11 cellular contexts compared by ENCODE assay signal in genomic region chr6:44051516-44051915, GRCh38.
DNase-seq lines count a peak whose midpoint lies in the region; ATAC-seq, FAIRE-seq and TF ChIP-seq lines count a peak whose summit lies in the region.
"Had no signal": no experiment of that assay in that cellular context is flagged by ENCODE, and none has a peak within 500 bp of the region (broad histone marks: within the 10 kb centered on the region; RNA-seq: fewer than 3 reads in every experiment).

No MANE protein-coding gene starts in this region.

- H2AFZ ChIP-seq in HepG2 (ENCODE audit: low read length): no peak overlapping the region
- H2AFZ ChIP-seq in endothelial cell of umbilical vein (ENCODE audit: low read depth, low read length): no peak overlapping the region

- 14% methylated on average over 3 of the region's 3 CpGs for WGBS in HepG2 (ENCODE audit: low lambda C conversion rate)
- no CpG with 5 or more reads among the region's 3 CpGs for WGBS in right lobe of liver (ENCODE audit: insufficient coverage, low coverage, low lambda C conversion rate, missing lambda C conversion rate)
- WGBS in aorta, 2 donors: 18 to 20% methylated on average over 3 of the region's 3 CpGs

- H3K4me2 ChIP-seq in HepG2 (ENCODE audit: low read depth, low read length) (no peak overlapping the region), endothelial cell of umbilical vein (ENCODE audit: insufficient read depth, low read length) (no peak overlapping the region)

- TF ChIP-seq RAD21 in HepG2 (CRISPR knock-in tag; IDR thresholded peaks at IDR 0.05): no peak

- no peak; the same call in 2 of the 3 replicates for ATAC-seq in HepG2
- ATAC-seq in right lobe of liver: no peak
- peak; percentile 61 for ATAC-seq in left lung
- ATAC-seq in aorta (ENCODE audit: low FRiP score): peak; percentile 66
- no peak for ATAC-seq in HG02981 (IDR thresholded peaks at IDR 0.05; ENCODE audit: unreplicated experiment)
- ATAC-seq: activated naive CD4-positive, alpha-beta T cell treated with anti-CD3 and anti-CD28 coated beads, Interleukin-2, amount 50 U/mL, for 72 hours had no signal

- H3K79me2 ChIP-seq in HepG2 (ENCODE audit: insufficient read depth, low read length) (no peaks in the 10 kb centered on the region), endothelial cell of umbilical vein (ENCODE audit: control insufficient read depth, insufficient read depth, low read length) (no peaks in the 10 kb centered on the region)

- POLR2A ChIA-PET in HepG2 (lab: Yijun Ruan, JAX): no interaction called here
- POLR2A ChIA-PET in endothelial cell of umbilical vein (lab: Charles Lee): no interaction called here

- dilution Hi-C loops in endothelial cell of umbilical vein (cut with MboI; ENCODE audit: extremely low pct_ligation_motif_present, low sequenced_read_pairs): no loop called here

- FAIRE-seq in HepG2 (lab: Jason Lieb, UNC) (no peak), endothelial cell of umbilical vein (lab: Jason Lieb, UNC) (peak; percentile 50)

- H3K9me3 ChIP-seq in HepG2 (ENCODE audit: low read length): no peaks in the 10 kb centered on the region
- no peaks in the 10 kb centered on the region for H3K9me3 ChIP-seq in right lobe of liver
- no peaks in the 10 kb centered on the region for H3K9me3 ChIP-seq in endothelial cell of umbilical vein (replicated peaks; ENCODE audit: control insufficient read depth, insufficient read depth, low read length)
- H3K9me3 ChIP-seq in left lung: no peaks in the 10 kb centered on the region
- no peaks in the 10 kb centered on the region for H3K9me3 ChIP-seq in aorta (ENCODE audit: control insufficient read depth, low read length)

- H3K4me3 ChIP-seq in HepG2 (replicated peaks in 1 of 3; ENCODE audit: insufficient read depth in 1 of 3, low read depth in 2 of 3, low read length in 3 of 3) (no peak overlapping the region), right lobe of liver (no peak overlapping the region), endothelial cell of umbilical vein (replicated peaks in 1 of 3; ENCODE audit: insufficient read depth in 1 of 3, low read depth in 1 of 3, low read length in 3 of 3) (no peak overlapping the region), left lung (no peak overlapping the region), aorta (ENCODE audit: low read length in 2 of 2) (no peak overlapping the region)

- CTCF ChIA-PET in HepG2 (lab: Yijun Ruan, JAX; ENCODE audit: low intra/inter-chr PET ratio, low total read pairs): no interaction called here
- CTCF ChIA-PET in endothelial cell of umbilical vein (lab: Charles Lee): interaction anchor here (2.1 to 2.3 kb wide), 2 partner anchors 8 to 23 kb away, joined by 7 to 11 read pairs; no protein-coding TSS in a partner anchor

- H3K36me3 ChIP-seq in HepG2 (replicated peaks in 1 of 2; ENCODE audit: control insufficient read depth in 1 of 2, insufficient read depth in 2 of 2, low read length in 2 of 2): no peaks in the 10 kb centered on the region
- no peaks in the 10 kb centered on the region for H3K36me3 ChIP-seq in right lobe of liver
- H3K36me3 ChIP-seq in endothelial cell of umbilical vein (ENCODE audit: control insufficient read depth in 2 of 2, extremely low read depth in 1 of 2, insufficient read depth in 2 of 2, low read length in 2 of 2): no peaks in the 10 kb centered on the region
- no peaks in the 10 kb centered on the region for H3K36me3 ChIP-seq in left lung
- H3K36me3 ChIP-seq in aorta (ENCODE audit: control insufficient read depth in 1 of 2, insufficient read depth in 2 of 2, low read length in 1 of 2): no peaks in the 10 kb centered on the region

- H4K20me1 ChIP-seq in HepG2 (ENCODE audit: insufficient read depth, low read length) (no peaks in the 10 kb centered on the region), endothelial cell of umbilical vein (replicated peaks; ENCODE audit: control insufficient read depth, extremely low read depth, insufficient read depth, low read length) (no peaks in the 10 kb centered on the region)

- DNase-seq in HepG2 (ENCODE audit: low spot score) (no peak), right lobe of liver (no peak), endothelial cell of umbilical vein (ENCODE audit: low read depth, low spot score) (no peak), left lung (no peak), aorta (peak; percentile 76 to 80), G401 (ENCODE audit: low spot score) (no peak), medulla oblongata (ENCODE audit: extremely low spot score) (no peak)
- DNase-seq: hypothalamus, nucleus accumbens had no signal

- BruUV-seq in HepG2 (replicated peaks; lab: Mats Ljungman, UMichigan) (no TSS peak), endothelial cell of umbilical vein (replicated peaks; lab: Mats Ljungman, UMichigan) (no TSS peak)

- H3K9me1 ChIP-seq in endothelial cell of umbilical vein (replicated peaks; ENCODE audit: control insufficient read depth, extremely low read depth, insufficient read depth, low read length): no peaks in the 10 kb centered on the region

- in situ Hi-C loops in HepG2 (cut with HindIII; ENCODE audit: extremely low pct_ligation_motif_present, low pct_unique_long_range_greater_than_20kb): no loop called here
- in situ Hi-C loops in G401 (cut with HindIII; ENCODE audit: low sequenced_read_pairs): no loop called here

- TF ChIP-seq POLR2A in HepG2 (IDR thresholded peaks at IDR 0.05; ENCODE audit: insufficient read depth in 1 of 2, low read depth in 2 of 2, low read length in 2 of 2) (no peak), right lobe of liver (IDR thresholded peaks at IDR 0.05) (no peak), endothelial cell of umbilical vein (IDR thresholded peaks at IDR 0.05; ENCODE audit: low read depth, low read length) (no peak)

- H3K27me3 ChIP-seq in HepG2 (ENCODE audit: control insufficient read depth in 1 of 2, insufficient read depth in 2 of 2, low read length in 2 of 2): peaks cover 0 to 37% of the 10 kb centered on the region in 2 experiments; a peak in 3 of 5 replicates
- no peaks in the 10 kb centered on the region for H3K27me3 ChIP-seq in right lobe of liver
- no peaks in the 10 kb centered on the region for H3K27me3 ChIP-seq in endothelial cell of umbilical vein (ENCODE audit: control insufficient read depth in 2 of 2, insufficient read depth in 2 of 2, low read length in 2 of 2)
- no peaks in the 10 kb centered on the region for H3K27me3 ChIP-seq in left lung
- H3K27me3 ChIP-seq in aorta (ENCODE audit: control insufficient read depth in 1 of 2, insufficient read depth in 2 of 2, low read length in 1 of 2): no peaks in the 10 kb centered on the region

- TF ChIP-seq CTCF in HepG2 (CRISPR knock-in tag; IDR thresholded peaks at IDR 0.05) (no peak), right lobe of liver (IDR thresholded peaks at IDR 0.05) (no peak), endothelial cell of umbilical vein (IDR thresholded peaks at IDR 0.05; ENCODE audit: extremely low read depth in 1 of 2, insufficient read depth in 1 of 2, low read depth in 1 of 2, low read length in 2 of 2) (no peak), left lung (IDR thresholded peaks at IDR 0.05) (no peak)

- TF ChIP-seq EP300 in HepG2 (IDR thresholded peaks at IDR 0.05; ENCODE audit: low read depth in 2 of 2, low read length in 2 of 2): no peak
- no peak for TF ChIP-seq EP300 in HepG2 (CRISPR knock-in tag; IDR thresholded peaks at IDR 0.05; ENCODE audit: borderline replicate concordance)

- H3K9ac ChIP-seq in HepG2 (ENCODE audit: insufficient read depth, low read depth, low read length): no peak overlapping the region
- H3K9ac ChIP-seq in endothelial cell of umbilical vein (replicated peaks; ENCODE audit: extremely low read depth, insufficient read depth, low read length): no peak overlapping the region

- H3K27ac ChIP-seq in HepG2 (ENCODE audit: extremely low read length, insufficient read depth, low read length): no peak overlapping the region
- no peak overlapping the region for H3K27ac ChIP-seq in right lobe of liver
- no peak overlapping the region for H3K27ac ChIP-seq in endothelial cell of umbilical vein (ENCODE audit: insufficient read depth, low read depth, low read length)
- no peak overlapping the region for H3K27ac ChIP-seq in left lung
- H3K27ac ChIP-seq in aorta (ENCODE audit: low read depth in 1 of 2, low read length in 2 of 2): no peak overlapping the region

- intact Hi-C loops in HepG2 (cut with micrococcal nuclease; ENCODE audit: unreplicated experiment): loop anchor here (1.0 kb wide), 1 partner anchor 253 kb away; no protein-coding TSS in a partner anchor
- intact Hi-C loops in right lobe of liver (cut with DNase I): no loop called here
- intact Hi-C loops in endothelial cell of umbilical vein (cut with micrococcal nuclease): no loop called here
- intact Hi-C loops in left lung (cut with DNase I): no loop called here
- intact Hi-C loops in aorta (cut with DNase I): no loop called here

- H3K4me1 ChIP-seq in HepG2 (ENCODE audit: insufficient read depth, low read length) (peaks cover 57% of the 10 kb centered on the region), right lobe of liver (no peaks in the 10 kb centered on the region), endothelial cell of umbilical vein (ENCODE audit: control insufficient read depth, extremely low read depth, insufficient read depth, low read length) (peaks cover 17% of the 10 kb centered on the region), left lung (peaks cover 9 to 28% of the 10 kb centered on the region in 2 donors), aorta (ENCODE audit: control insufficient read depth in 1 of 2, insufficient read depth in 2 of 2, low read length in 2 of 2) (no peaks in the 10 kb centered on the region)

TF ChIP-seq in endothelial cell of umbilical vein, 7 proteins besides CTCF, POLR2A, EP300 and RAD21:
- TF ChIP-seq FOS (IDR thresholded peaks at IDR 0.05; ENCODE audit: borderline replicate concordance, insufficient read depth, low read length) (peak; percentile 70), MYC (IDR thresholded peaks at IDR 0.05; ENCODE audit: low read depth, low read length) (no peak), POLR2AphosphoS5 (IDR thresholded peaks at IDR 0.05; ENCODE audit: insufficient read depth, low read depth, low read length) (no peak)
- TF ChIP-seq, protein P1, sequence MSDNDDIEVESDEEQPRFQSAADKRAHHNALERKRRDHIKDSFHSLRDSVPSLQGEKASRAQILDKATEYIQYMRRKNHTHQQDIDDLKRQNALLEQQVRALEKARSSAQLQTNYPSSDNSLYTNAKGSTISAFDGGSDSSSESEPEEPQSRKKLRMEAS (IDR thresholded peaks at IDR 0.05; ENCODE audit: insufficient read depth, insufficient read length): no peak

Comparison
In these comparisons a context has a peak if more than half of its experiments do, and no peak if none do; other contexts are left out.
1. ATAC-seq: peak in left lung (single experiment) and aorta (single experiment); none in HepG2 (single experiment), right lobe of liver (0 of 4) and HG02981 (single experiment).
2. DNase-seq: peak in aorta (2 of 2); none in HepG2 (single experiment), right lobe of liver (0 of 3), endothelial cell of umbilical vein (single experiment), left lung (0 of 2), G401 (single experiment) and medulla oblongata (single experiment).